Comparison of ENCODE assay signal across 23 cellular contexts in genomic region chr13:49064459-49064858, GRCh38.
"Had no signal": no experiment of that assay in that cellular context is flagged by ENCODE, and none has a peak within 500 bp of the region (broad histone marks: within the 10 kb centered on the region; RNA-seq: fewer than 3 reads in every experiment).

No MANE protein-coding gene starts in this region.

- H3K4me2 ChIP-seq: KMS-11 had no signal

- H3K4me3 ChIP-seq: Peyer's patch had no signal

- H3K4me3 Mint-ChIP-seq: activated B cell treated with CpG ODN at 0.5 μM for 24 hours; activated CD4-positive, alpha-beta memory T cell treated with anti-CD3 and anti-CD28 coated beads for 36 hours; activated CD4-positive, alpha-beta T cell treated with anti-CD3 and anti-CD28 coated beads, Interleukin-2, amount 10 ng/mL, durations not matched to agents 7 days and 5 days; activated naive CD4-positive, alpha-beta T cell treated with anti-CD3 and anti-CD28 coated beads, Interleukin-2, amount 10 ng/mL, durations not matched to agents 7 days and 5 days; activated naive CD8-positive, alpha-beta T cell treated with anti-CD3 and anti-CD28 coated beads for 36 hours; activated T-cell treated with anti-CD3 and anti-CD28 coated beads, Interleukin-2, amount 50 U/mL, for 4 hours; T-helper 1 cell treated with Interleukin-12 subunit alpha and Interleukin-12 subunit beta and Interleukin-4 antibody, amounts not matched to agents 30 μg/mL and 1 μg/mL, for 36 hours had no signal

- H3K36me3 Mint-ChIP-seq: activated naive CD4-positive, alpha-beta T cell treated with anti-CD3 and anti-CD28 coated beads, Interleukin-2, amount 10 ng/mL, durations not matched to agents 7 days and 5 days had no signal

- H3K4me1 ChIP-seq: Peyer's patch had no signal

- FAIRE-seq: TTC549 had no signal

- H3K9me3 Mint-ChIP-seq: activated B cell treated with CpG ODN at 0.5 μM for 24 hours; activated CD4-positive, alpha-beta memory T cell treated with anti-CD3 and anti-CD28 coated beads for 36 hours; activated CD4-positive, alpha-beta T cell treated with anti-CD3 and anti-CD28 coated beads, Interleukin-2, amount 10 ng/mL, durations not matched to agents 7 days and 5 days; activated T-cell treated with anti-CD3 and anti-CD28 coated beads, Interleukin-2, amount 50 U/mL, for 4 hours; activated T-helper 2 cell treated with anti-CD3 and anti-CD28 coated beads, Interferon-gamma antibody, Interleukin-2, Interleukin-4, amounts not matched to agents 10 μg/mL and 5 μg/mL and 100 μg/mL, durations not matched to agents 14 hours and 24 hours and 36 hours had no signal

- ATAC-seq: activated T-cell treated with anti-CD3 and anti-CD28 coated beads, Interleukin-2, amount 50 U/mL, for 4 hours had no signal

- H3K9ac ChIP-seq: KMS-11 had no signal

- H3K27ac ChIP-seq: KMS-11, Peyer's patch had no signal

- H3K9me3 ChIP-seq: Peyer's patch had no signal

- H3K27me3 ChIP-seq: Peyer's patch had no signal

- H3K27me3 Mint-ChIP-seq: activated B cell treated with CpG ODN at 0.5 μM for 24 hours; activated CD4-positive, alpha-beta memory T cell treated with anti-CD3 and anti-CD28 coated beads for 36 hours; activated CD4-positive, alpha-beta T cell treated with anti-CD3 and anti-CD28 coated beads, Interleukin-2, amount 10 ng/mL, durations not matched to agents 7 days and 5 days; activated naive CD4-positive, alpha-beta T cell treated with anti-CD3 and anti-CD28 coated beads, Interleukin-2, amount 10 ng/mL, durations not matched to agents 7 days and 5 days; activated naive CD8-positive, alpha-beta T cell treated with anti-CD3 and anti-CD28 coated beads for 36 hours had no signal

- H3K36me3 ChIP-seq: Peyer's patch had no signal

- DNase-seq: activated B cell treated with CpG ODN at 0.5 μM for 24 hours; activated CD4-positive, alpha-beta memory T cell treated with anti-CD3 and anti-CD28 coated beads for 36 hours; activated CD4-positive, alpha-beta T cell treated with anti-CD3 and anti-CD28 coated beads for 1 hour; activated CD4-positive, alpha-beta T cell treated with anti-CD3 and anti-CD28 coated beads, Interleukin-2, amount 10 ng/mL, durations not matched to agents 7 days and 5 days; activated CD8-positive, alpha-beta memory T cell treated with anti-CD3 and anti-CD28 coated beads for 24 hours; activated gamma-delta T cell treated with Interleukin-2 at 50 U/mL for 16 hours; activated naive CD4-positive, alpha-beta T cell treated with anti-CD3 and anti-CD28 coated beads, Interleukin-2, amount 10 ng/mL, durations not matched to agents 7 days and 5 days; activated naive CD8-positive, alpha-beta T cell treated with anti-CD3 and anti-CD28 coated beads for 36 hours; activated T-cell treated with anti-CD3 and anti-CD28 coated beads, Interleukin-2, amount 50 U/mL, for 4 hours; anterior cingulate cortex; NCI-H1105; NCI-H1436; NCI-H1694 treated with DMSO at 0.1 percent for 48 hours; NCI-H2029 treated with DMSO at 0.1 percent for 48 hours; NCI-H345; NCI-H510A; Peyer's patch; SHP77; T-helper 9 cell had no signal

- H3K27ac Mint-ChIP-seq: activated B cell treated with CpG ODN at 0.5 μM for 24 hours; activated CD4-positive, alpha-beta memory T cell treated with anti-CD3 and anti-CD28 coated beads for 36 hours; activated CD4-positive, alpha-beta T cell treated with anti-CD3 and anti-CD28 coated beads, Interleukin-2, amount 10 ng/mL, durations not matched to agents 7 days and 5 days; activated naive CD4-positive, alpha-beta T cell treated with anti-CD3 and anti-CD28 coated beads, Interleukin-2, amount 10 ng/mL, durations not matched to agents 7 days and 5 days; activated naive CD8-positive, alpha-beta T cell treated with anti-CD3 and anti-CD28 coated beads for 36 hours; activated T-helper 2 cell treated with anti-CD3 and anti-CD28 coated beads, Interferon-gamma antibody, Interleukin-2, Interleukin-4, amounts not matched to agents 10 μg/mL and 5 μg/mL and 100 μg/mL, durations not matched to agents 14 hours and 24 hours and 36 hours; T-helper 1 cell treated with Interleukin-12 subunit alpha and Interleukin-12 subunit beta and Interleukin-4 antibody, amounts not matched to agents 30 μg/mL and 1 μg/mL, for 36 hours had no signal
